ENCODE assay signal across 1 cellular context in genomic region chr1:43531906-43532584, GRCh38.
A peak's percentile ranks its signal among the peaks of the same experiment; 100 is the strongest.
TF ChIP-seq lines count a peak whose summit lies in the region.

No MANE protein-coding gene starts in this region.

TF ChIP-seq in HepG2, 621 proteins besides CTCF, POLR2A, EP300 and RAD21 (continued from another document and continues in another):
- TF ChIP-seq ZNF609 (CRISPR knock-in tag; IDR thresholded peaks at IDR 0.05; ENCODE audit: borderline replicate concordance) (no peak), REL (CRISPR knock-in tag; conservative IDR thresholded peaks at IDR 0.05) (no peak), GABPB1 (CRISPR knock-in tag; IDR thresholded peaks at IDR 0.05) (no peak), ARNTL (CRISPR knock-in tag; IDR thresholded peaks at IDR 0.05) (peak; percentile 44; the same call in 1 of the 2 replicates), MXD3 (CRISPR knock-in tag; IDR thresholded peaks at IDR 0.05) (no peak), ELF3 (CRISPR knock-in tag; IDR thresholded peaks at IDR 0.05) (no peak), ARNT (IDR thresholded peaks at IDR 0.05) (no peak), PITX1 (CRISPR knock-in tag; IDR thresholded peaks at IDR 0.05) (no peak), KDM5A (IDR thresholded peaks at IDR 0.05; ENCODE audit: borderline replicate concordance, low read length) (no peak), TARDBP (CRISPR knock-in tag; IDR thresholded peaks at IDR 0.05) (0 out of 2 replicates have a peak, but pooled peaks have one; percentile 20), U2AF1 (optimal IDR thresholded peaks at IDR 0.05; ENCODE audit: low read depth, low read length) (no peak), ZNF33B (CRISPR knock-in tag; IDR thresholded peaks at IDR 0.05) (no peak), KDM6A (CRISPR knock-in tag; IDR thresholded peaks at IDR 0.05; ENCODE audit: low read depth) (no peak), ARHGAP35 (CRISPR knock-in tag; IDR thresholded peaks at IDR 0.05; ENCODE audit: borderline replicate concordance) (0 out of 2 replicates have a peak, but pooled peaks have one; percentile 25), ZNF7 (CRISPR knock-in tag; IDR thresholded peaks at IDR 0.05) (no peak), ZNF251 (CRISPR knock-in tag; IDR thresholded peaks at IDR 0.05) (no peak), RORA (CRISPR knock-in tag; IDR thresholded peaks at IDR 0.05) (no peak), ZNF605 (CRISPR knock-in tag; IDR thresholded peaks at IDR 0.05) (no peak), ZNF850 (CRISPR knock-in tag; conservative IDR thresholded peaks at IDR 0.05) (no peak), PAF1 (CRISPR knock-in tag; IDR thresholded peaks at IDR 0.05) (no peak), ELF4 (CRISPR knock-in tag; IDR thresholded peaks at IDR 0.05; ENCODE audit: borderline replicate concordance) (no peak), ZNF572 (CRISPR knock-in tag; IDR thresholded peaks at IDR 0.05) (peak; percentile 79; the same call in 1 of the 2 replicates), BRF2 (CRISPR knock-in tag; IDR thresholded peaks at IDR 0.05) (no peak), ZBTB43 (CRISPR knock-in tag; conservative IDR thresholded peaks at IDR 0.05) (no peak), PCBP1 (IDR thresholded peaks at IDR 0.05; ENCODE audit: borderline replicate concordance, low read depth, low read length) (no peak), ATF5 (CRISPR knock-in tag; IDR thresholded peaks at IDR 0.05; ENCODE audit: low read depth) (0 out of 2 replicates have a peak, but pooled peaks have one; percentile 46), DZIP1 (CRISPR knock-in tag; IDR thresholded peaks at IDR 0.05) (no peak), TCF7 (IDR thresholded peaks at IDR 0.05; ENCODE audit: low read depth) (no peak), ATM (IDR thresholded peaks at IDR 0.05; ENCODE audit: borderline replicate concordance) (no peak)
- TF ChIP-seq, protein P1, sequence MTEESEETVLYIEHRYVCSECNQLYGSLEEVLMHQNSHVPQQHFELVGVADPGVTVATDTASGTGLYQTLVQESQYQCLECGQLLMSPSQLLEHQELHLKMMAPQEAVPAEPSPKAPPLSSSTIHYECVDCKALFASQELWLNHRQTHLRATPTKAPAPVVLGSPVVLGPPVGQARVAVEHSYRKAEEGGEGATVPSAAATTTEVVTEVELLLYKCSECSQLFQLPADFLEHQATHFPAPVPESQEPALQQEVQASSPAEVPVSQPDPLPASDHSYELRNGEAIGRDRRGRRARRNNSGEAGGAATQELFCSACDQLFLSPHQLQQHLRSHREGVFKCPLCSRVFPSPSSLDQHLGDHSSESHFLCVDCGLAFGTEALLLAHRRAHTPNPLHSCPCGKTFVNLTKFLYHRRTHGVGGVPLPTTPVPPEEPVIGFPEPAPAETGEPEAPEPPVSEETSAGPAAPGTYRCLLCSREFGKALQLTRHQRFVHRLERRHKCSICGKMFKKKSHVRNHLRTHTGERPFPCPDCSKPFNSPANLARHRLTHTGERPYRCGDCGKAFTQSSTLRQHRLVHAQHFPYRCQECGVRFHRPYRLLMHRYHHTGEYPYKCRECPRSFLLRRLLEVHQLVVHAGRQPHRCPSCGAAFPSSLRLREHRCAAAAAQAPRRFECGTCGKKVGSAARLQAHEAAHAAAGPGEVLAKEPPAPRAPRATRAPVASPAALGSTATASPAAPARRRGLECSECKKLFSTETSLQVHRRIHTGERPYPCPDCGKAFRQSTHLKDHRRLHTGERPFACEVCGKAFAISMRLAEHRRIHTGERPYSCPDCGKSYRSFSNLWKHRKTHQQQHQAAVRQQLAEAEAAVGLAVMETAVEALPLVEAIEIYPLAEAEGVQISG (CRISPR knock-in tag; IDR thresholded peaks at IDR 0.05), result no peak
- TF ChIP-seq, protein P2, sequence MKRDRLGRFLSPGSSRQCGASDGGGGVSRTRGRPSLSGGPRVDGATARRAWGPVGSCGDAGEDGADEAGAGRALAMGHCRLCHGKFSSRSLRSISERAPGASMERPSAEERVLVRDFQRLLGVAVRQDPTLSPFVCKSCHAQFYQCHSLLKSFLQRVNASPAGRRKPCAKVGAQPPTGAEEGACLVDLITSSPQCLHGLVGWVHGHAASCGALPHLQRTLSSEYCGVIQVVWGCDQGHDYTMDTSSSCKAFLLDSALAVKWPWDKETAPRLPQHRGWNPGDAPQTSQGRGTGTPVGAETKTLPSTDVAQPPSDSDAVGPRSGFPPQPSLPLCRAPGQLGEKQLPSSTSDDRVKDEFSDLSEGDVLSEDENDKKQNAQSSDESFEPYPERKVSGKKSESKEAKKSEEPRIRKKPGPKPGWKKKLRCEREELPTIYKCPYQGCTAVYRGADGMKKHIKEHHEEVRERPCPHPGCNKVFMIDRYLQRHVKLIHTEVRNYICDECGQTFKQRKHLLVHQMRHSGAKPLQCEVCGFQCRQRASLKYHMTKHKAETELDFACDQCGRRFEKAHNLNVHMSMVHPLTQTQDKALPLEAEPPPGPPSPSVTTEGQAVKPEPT (CRISPR knock-in tag; IDR thresholded peaks at IDR 0.05; ENCODE audit: low read depth), result no peak
- TF ChIP-seq, protein P3, sequence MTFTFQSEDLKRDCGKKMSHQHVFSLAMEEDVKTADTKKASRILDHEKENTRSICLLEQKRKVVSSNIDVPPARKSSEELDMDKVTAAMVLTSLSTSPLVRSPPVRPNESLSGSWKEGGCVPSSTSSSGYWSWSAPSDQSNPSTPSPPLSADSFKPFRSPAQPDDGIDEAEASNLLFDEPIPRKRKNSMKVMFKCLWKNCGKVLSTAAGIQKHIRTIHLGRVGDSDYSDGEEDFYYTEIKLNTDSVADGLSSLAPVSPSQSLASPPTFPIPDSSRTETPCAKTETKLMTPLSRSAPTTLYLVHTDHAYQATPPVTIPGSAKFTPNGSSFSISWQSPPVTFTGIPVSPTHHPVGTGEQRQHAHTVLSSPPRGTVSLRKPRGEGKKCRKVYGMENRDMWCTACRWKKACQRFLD (CRISPR knock-in tag; IDR thresholded peaks at IDR 0.05; ENCODE audit: borderline replicate concordance), result no peak
- TF ChIP-seq, protein P4, sequence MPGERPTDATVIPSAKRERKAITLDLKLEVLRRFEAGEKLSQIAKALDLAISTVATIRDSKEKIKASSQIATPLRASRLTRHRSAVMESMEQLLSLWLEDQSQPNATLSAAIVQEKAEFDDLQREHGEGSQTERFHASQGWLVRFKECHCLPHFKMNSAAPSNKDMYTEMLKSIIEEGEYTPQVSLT (CRISPR knock-in tag; IDR thresholded peaks at IDR 0.05; ENCODE audit: borderline replicate concordance, low read depth), result no peak
- TF ChIP-seq, protein P5, sequence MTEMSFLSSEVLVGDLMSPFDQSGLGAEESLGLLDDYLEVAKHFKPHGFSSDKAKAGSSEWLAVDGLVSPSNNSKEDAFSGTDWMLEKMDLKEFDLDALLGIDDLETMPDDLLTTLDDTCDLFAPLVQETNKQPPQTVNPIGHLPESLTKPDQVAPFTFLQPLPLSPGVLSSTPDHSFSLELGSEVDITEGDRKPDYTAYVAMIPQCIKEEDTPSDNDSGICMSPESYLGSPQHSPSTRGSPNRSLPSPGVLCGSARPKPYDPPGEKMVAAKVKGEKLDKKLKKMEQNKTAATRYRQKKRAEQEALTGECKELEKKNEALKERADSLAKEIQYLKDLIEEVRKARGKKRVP (CRISPR knock-in tag; IDR thresholded peaks at IDR 0.05), result no peak
- TF ChIP-seq, protein P6, sequence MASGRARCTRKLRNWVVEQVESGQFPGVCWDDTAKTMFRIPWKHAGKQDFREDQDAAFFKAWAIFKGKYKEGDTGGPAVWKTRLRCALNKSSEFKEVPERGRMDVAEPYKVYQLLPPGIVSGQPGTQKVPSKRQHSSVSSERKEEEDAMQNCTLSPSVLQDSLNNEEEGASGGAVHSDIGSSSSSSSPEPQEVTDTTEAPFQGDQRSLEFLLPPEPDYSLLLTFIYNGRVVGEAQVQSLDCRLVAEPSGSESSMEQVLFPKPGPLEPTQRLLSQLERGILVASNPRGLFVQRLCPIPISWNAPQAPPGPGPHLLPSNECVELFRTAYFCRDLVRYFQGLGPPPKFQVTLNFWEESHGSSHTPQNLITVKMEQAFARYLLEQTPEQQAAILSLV (CRISPR knock-in tag; IDR thresholded peaks at IDR 0.05; ENCODE audit: borderline replicate concordance), result no peak
- TF ChIP-seq, protein P7, sequence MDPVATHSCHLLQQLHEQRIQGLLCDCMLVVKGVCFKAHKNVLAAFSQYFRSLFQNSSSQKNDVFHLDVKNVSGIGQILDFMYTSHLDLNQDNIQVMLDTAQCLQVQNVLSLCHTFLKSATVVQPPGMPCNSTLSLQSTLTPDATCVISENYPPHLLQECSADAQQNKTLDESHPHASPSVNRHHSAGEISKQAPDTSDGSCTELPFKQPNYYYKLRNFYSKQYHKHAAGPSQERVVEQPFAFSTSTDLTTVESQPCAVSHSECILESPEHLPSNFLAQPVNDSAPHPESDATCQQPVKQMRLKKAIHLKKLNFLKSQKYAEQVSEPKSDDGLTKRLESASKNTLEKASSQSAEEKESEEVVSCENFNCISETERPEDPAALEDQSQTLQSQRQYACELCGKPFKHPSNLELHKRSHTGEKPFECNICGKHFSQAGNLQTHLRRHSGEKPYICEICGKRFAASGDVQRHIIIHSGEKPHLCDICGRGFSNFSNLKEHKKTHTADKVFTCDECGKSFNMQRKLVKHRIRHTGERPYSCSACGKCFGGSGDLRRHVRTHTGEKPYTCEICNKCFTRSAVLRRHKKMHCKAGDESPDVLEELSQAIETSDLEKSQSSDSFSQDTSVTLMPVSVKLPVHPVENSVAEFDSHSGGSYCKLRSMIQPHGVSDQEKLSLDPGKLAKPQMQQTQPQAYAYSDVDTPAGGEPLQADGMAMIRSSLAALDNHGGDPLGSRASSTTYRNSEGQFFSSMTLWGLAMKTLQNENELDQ (CRISPR knock-in tag; IDR thresholded peaks at IDR 0.05; ENCODE audit: borderline replicate concordance), result no peak
